Comparison of ENCODE assay signal across 1 cellular context in genomic region chr20:34927736-34928135, GRCh38.
TF ChIP-seq lines count a peak whose summit lies in the region.

No MANE protein-coding gene starts in this region.

TF ChIP-seq in IMR-90, 13 proteins besides CTCF, POLR2A, EP300 and RAD21 (continued from another document):
- no peak for TF ChIP-seq USF2 (IDR thresholded peaks at IDR 0.05; ENCODE audit: low read depth, low read length)
- TF ChIP-seq MAZ (IDR thresholded peaks at IDR 0.05; ENCODE audit: borderline replicate concordance, low read depth, low read length): no peak
